1 cellular context compared by ENCODE assay signal in the genomic region with DNA sequence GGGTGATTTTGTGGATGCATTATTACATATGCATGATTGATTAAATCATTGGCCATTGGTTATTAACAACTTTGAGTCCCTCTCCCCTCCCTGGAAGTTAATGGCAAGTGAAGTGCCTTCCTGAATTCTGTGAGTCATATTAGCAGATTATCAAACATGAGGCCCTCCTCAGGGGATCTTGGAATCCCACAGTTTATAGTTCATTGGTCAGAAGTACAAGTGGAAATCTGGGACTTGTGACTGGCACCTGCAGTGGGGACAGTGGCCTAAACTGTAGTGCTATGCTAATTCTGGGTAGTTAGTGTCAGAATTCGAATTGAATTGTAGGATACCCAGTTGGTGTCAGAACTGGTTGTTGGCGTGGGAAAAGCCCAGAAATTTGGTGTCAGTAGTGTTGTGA.
TF ChIP-seq lines count a peak whose summit lies in the region.

No MANE protein-coding gene starts in this region.

TF ChIP-seq in IMR-90, 13 proteins besides CTCF, POLR2A, EP300 and RAD21:
- TF ChIP-seq MAFK (IDR thresholded peaks at IDR 0.05; ENCODE audit: low read depth, low read length) (no peak), RFX5 (IDR thresholded peaks at IDR 0.05; ENCODE audit: low read depth, low read length) (no peak), MXI1 (IDR thresholded peaks at IDR 0.05; ENCODE audit: borderline replicate concordance, low read depth, low read length) (no peak), BHLHE40 (IDR thresholded peaks at IDR 0.05; ENCODE audit: low read depth, low read length) (no peak), MAZ (IDR thresholded peaks at IDR 0.05; ENCODE audit: borderline replicate concordance, low read depth, low read length) (no peak), FOS (IDR thresholded peaks at IDR 0.05; ENCODE audit: low read depth, low read length) (no peak), CEBPB (IDR thresholded peaks at IDR 0.05; ENCODE audit: low read depth, low read length) (no peak), USF2 (IDR thresholded peaks at IDR 0.05; ENCODE audit: low read depth, low read length) (no peak), CHD1 (IDR thresholded peaks at IDR 0.05; ENCODE audit: low read depth, low read length) (no peak), RCOR1 (IDR thresholded peaks at IDR 0.05; ENCODE audit: insufficient replicate concordance, low read length) (no peak), NFE2L2 (IDR thresholded peaks at IDR 0.05; ENCODE audit: low read depth, low read length) (no peak), SMC3 (IDR thresholded peaks at IDR 0.05; ENCODE audit: low read depth, low read length) (no peak)
- TF ChIP-seq, protein P1, sequence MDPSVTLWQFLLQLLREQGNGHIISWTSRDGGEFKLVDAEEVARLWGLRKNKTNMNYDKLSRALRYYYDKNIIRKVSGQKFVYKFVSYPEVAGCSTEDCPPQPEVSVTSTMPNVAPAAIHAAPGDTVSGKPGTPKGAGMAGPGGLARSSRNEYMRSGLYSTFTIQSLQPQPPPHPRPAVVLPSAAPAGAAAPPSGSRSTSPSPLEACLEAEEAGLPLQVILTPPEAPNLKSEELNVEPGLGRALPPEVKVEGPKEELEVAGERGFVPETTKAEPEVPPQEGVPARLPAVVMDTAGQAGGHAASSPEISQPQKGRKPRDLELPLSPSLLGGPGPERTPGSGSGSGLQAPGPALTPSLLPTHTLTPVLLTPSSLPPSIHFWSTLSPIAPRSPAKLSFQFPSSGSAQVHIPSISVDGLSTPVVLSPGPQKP (IDR thresholded peaks at IDR 0.05; ENCODE audit: borderline replicate concordance, low read depth, low read length): no peak
